ENCODE assay signal across 23 cellular contexts in the genomic region with DNA sequence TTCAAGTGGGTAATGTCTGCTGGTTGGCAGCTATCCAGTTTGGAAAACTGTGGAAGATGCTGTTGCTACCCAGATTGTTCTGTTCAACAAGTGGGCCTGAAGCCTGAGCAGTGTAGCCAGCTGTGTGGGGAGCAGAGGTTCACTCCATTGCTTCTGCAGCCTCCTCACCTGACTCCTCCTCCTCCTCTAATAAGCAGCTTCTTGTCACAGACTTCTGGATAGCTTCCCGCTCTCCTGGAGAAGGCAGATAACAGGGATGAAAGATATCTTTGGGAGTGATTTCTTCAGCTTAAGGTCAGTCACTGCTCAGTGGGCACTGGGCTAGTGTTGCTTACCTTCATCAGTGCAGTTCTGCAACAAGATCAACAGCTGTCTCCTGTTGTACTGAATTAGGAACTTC. TPM values are rescaled to one million over a fixed set of nuclear protein-coding genes. Genes with fewer than 3 reads are reported as not detected.
A peak's percentile ranks its signal among the peaks of the same experiment; 100 is the strongest.
DNase-seq lines count a peak whose midpoint lies in the region; ATAC-seq, FAIRE-seq and TF ChIP-seq lines count a peak whose summit lies in the region.
"Had no signal": no experiment of that assay in that cellular context is flagged by ENCODE, and none has a peak within 500 bp of the region (broad histone marks: within the 10 kb centered on the region; RNA-seq: fewer than 3 reads in every experiment).

No MANE protein-coding gene starts in this region.

- no peak overlapping the region for H2AK5ac ChIP-seq in mesenchymal stem cell (ENCODE audit: low read length, severe bottlenecking)

- peaks cover 19% of the 10 kb centered on the region for H3K79me1 ChIP-seq in mesenchymal stem cell (replicated peaks; ENCODE audit: low read length, poor library complexity, severe bottlenecking)

- H3K27me3 ChIP-seq in HepG2 (ENCODE audit: control insufficient read depth in 1 of 2, insufficient read depth in 2 of 2, low read length in 2 of 2) = peaks cover 0 to 1% of the 10 kb centered on the region in 2 experiments; a peak in 1 of 5 replicates
- no peaks in the 10 kb centered on the region for H3K27me3 ChIP-seq in right lobe of liver
- H3K27me3 ChIP-seq in endodermal cell (ENCODE audit: control insufficient read depth, insufficient read depth, low read length, poor library complexity, severe bottlenecking) = no peaks in the 10 kb centered on the region
- peaks cover 0 to 6% of the 10 kb centered on the region in 2 experiments for H3K27me3 ChIP-seq in mesenchymal stem cell (ENCODE audit: control insufficient read depth in 1 of 2, insufficient read depth in 1 of 2, low read length in 2 of 2)
- H3K27me3 ChIP-seq: thyroid gland had no signal

- H3K4me1 Mint-ChIP-seq in endodermal cell = peaks cover 19% of the 10 kb centered on the region
- peaks cover 18% of the 10 kb centered on the region for H3K4me1 Mint-ChIP-seq in type B pancreatic cell (ENCODE audit: unreplicated experiment)

- DNase-seq in NCI-H1417 (lab: John Stamatoyannopoulos, UW) = peak in 2 of 3 experiments; percentile 19 to 63
- DNase-seq in NCI-H1417 treated with DMSO at 0.1 percent for 48 hours (lab: John Stamatoyannopoulos, UW) = no peak
- no peak for DNase-seq in HepG2 (ENCODE audit: low spot score)
- DNase-seq in right lobe of liver = no peak
- DNase-seq in endodermal cell = no peak
- no peak for DNase-seq in type B pancreatic cell (ENCODE audit: extremely low spot score, unreplicated experiment)
- no peak for DNase-seq in GM19238 (ENCODE audit: insufficient read length, low spot score)
- DNase-seq in mesenchymal stem cell = no peak
- DNase-seq: cortex of kidney; DMS153; foreskin fibroblast; IMR-90; kidney glomerular epithelial cell; NCI-H1930; NCI-H526 treated with DMSO at 0.1 percent for 48 hours; OCI-M1; SHP77 treated with DMSO at 0.1 percent for 48 hours; stimulated activated CD4-positive, alpha-beta T cell treated with anti-CD3 and anti-CD28 coated beads, Interleukin-12 subunit alpha, Interleukin-12 subunit beta, amount 100 ng/mL, for 4 hours; T-helper 17 cell had no signal

- TF ChIP-seq EP300 in HepG2 (IDR thresholded peaks at IDR 0.05; ENCODE audit: low read depth in 2 of 2, low read length in 2 of 2) (no peak), HepG2 (CRISPR knock-in tag; IDR thresholded peaks at IDR 0.05; ENCODE audit: borderline replicate concordance) (no peak)

- no peak overlapping the region for H3K4me2 ChIP-seq in HepG2 (ENCODE audit: low read depth, low read length)
- H3K4me2 ChIP-seq in mesenchymal stem cell (ENCODE audit: low read length, poor library complexity, severe bottlenecking) = no peak overlapping the region
- H3K4me2 ChIP-seq: BLaER1 had no signal

- H3K4me3 Mint-ChIP-seq in endodermal cell (peak overlapping the region; percentile 9), type B pancreatic cell (peak overlapping the region; percentile 98)

- TF ChIP-seq CTCF in HepG2 (CRISPR knock-in tag; IDR thresholded peaks at IDR 0.05) (no peak), right lobe of liver (IDR thresholded peaks at IDR 0.05) (no peak), endodermal cell (conservative IDR thresholded peaks at IDR 0.05) (no peak), type B pancreatic cell (conservative IDR thresholded peaks at IDR 0.05) (no peak)

- no peak overlapping the region for H3K18ac ChIP-seq in mesenchymal stem cell (ENCODE audit: low read depth in 1 of 2, low read length in 2 of 2)

- no peak for TF ChIP-seq POLR2A in HepG2 (IDR thresholded peaks at IDR 0.05; ENCODE audit: insufficient read depth in 1 of 2, low read depth in 2 of 2, low read length in 2 of 2)
- no peak for TF ChIP-seq POLR2A in right lobe of liver (IDR thresholded peaks at IDR 0.05)

- H4K20me1 ChIP-seq in HepG2 (ENCODE audit: insufficient read depth, low read length) = no peaks in the 10 kb centered on the region

- in situ Hi-C loops in HepG2 (cut with HindIII; ENCODE audit: extremely low pct_ligation_motif_present, low pct_unique_long_range_greater_than_20kb) = no loop called here

- H2BK12ac ChIP-seq in mesenchymal stem cell (ENCODE audit: low read length in 2 of 2) = no peak overlapping the region

- H3K14ac ChIP-seq in mesenchymal stem cell (ENCODE audit: low read length in 2 of 2) = no peak overlapping the region

- ATAC-seq in HepG2 = no peak
- ATAC-seq in right lobe of liver = no peak
- ATAC-seq: GM23338, T-helper 17 cell had no signal

- H3K9me3 ChIP-seq in HepG2 (ENCODE audit: low read length) (no peaks in the 10 kb centered on the region), right lobe of liver (no peaks in the 10 kb centered on the region), endodermal cell (ENCODE audit: control insufficient read depth, low read length) (no peaks in the 10 kb centered on the region), mesenchymal stem cell (ENCODE audit: control insufficient read depth, low read length) (no peaks in the 10 kb centered on the region)
- H3K9me3 ChIP-seq: BLaER1, thyroid gland had no signal

- H3K36me3 Mint-ChIP-seq in endodermal cell (ENCODE audit: low read depth) (peaks cover 55% of the 10 kb centered on the region), type B pancreatic cell (peaks cover 5% of the 10 kb centered on the region)

- H3K36me3 ChIP-seq in HepG2 (replicated peaks in 1 of 2; ENCODE audit: control insufficient read depth in 1 of 2, insufficient read depth in 2 of 2, low read length in 2 of 2) (peaks cover 26 to 43% of the 10 kb centered on the region in 2 experiments), right lobe of liver (peaks cover 16 to 56% (median 35%) of the 10 kb centered on the region in 4 donors), endodermal cell (ENCODE audit: control insufficient read depth, insufficient read depth, low read length) (peaks cover 53% of the 10 kb centered on the region), mesenchymal stem cell (ENCODE audit: control insufficient read depth in 1 of 2, insufficient read depth in 2 of 2, low read depth in 1 of 2, low read length in 2 of 2) (peaks cover 46 to 59% of the 10 kb centered on the region in 2 experiments)

- H3K9ac ChIP-seq in HepG2 (ENCODE audit: insufficient read depth, low read depth, low read length) = no peak overlapping the region
- H3K9ac ChIP-seq in endodermal cell (ENCODE audit: extremely low read depth, low read length, poor library complexity, severe bottlenecking) = no peak overlapping the region
- H3K9ac ChIP-seq in mesenchymal stem cell (ENCODE audit: low read length) = no peak overlapping the region
- H3K9ac ChIP-seq: BLaER1 had no signal

- no peak overlapping the region for H2BK120ac ChIP-seq in mesenchymal stem cell (ENCODE audit: low read depth, low read length)

- H2AFZ ChIP-seq in HepG2 (ENCODE audit: low read length) = no peak overlapping the region
- no peak overlapping the region for H2AFZ ChIP-seq in mesenchymal stem cell (ENCODE audit: low read depth, low read length)
- H2AFZ ChIP-seq: GM23338 had no signal

- no peak overlapping the region for H3K4me3 ChIP-seq in HepG2 (replicated peaks in 1 of 3; ENCODE audit: insufficient read depth in 1 of 3, low read depth in 2 of 3, low read length in 3 of 3)
- H3K4me3 ChIP-seq in right lobe of liver = no peak overlapping the region
- no peak overlapping the region for H3K4me3 ChIP-seq in endodermal cell (ENCODE audit: low read length)
- H3K4me3 ChIP-seq in mesenchymal stem cell (ENCODE audit: insufficient read depth in 1 of 2, low read depth in 1 of 2, low read length in 2 of 2) = no peak overlapping the region
- H3K4me3 ChIP-seq: BLaER1, GM23338, thyroid gland had no signal

- intact Hi-C loops in HepG2 (cut with micrococcal nuclease; ENCODE audit: unreplicated experiment) = no loop called here
- intact Hi-C loops in right lobe of liver (cut with DNase I) = no loop called here

- no peak overlapping the region for H3K4ac ChIP-seq in mesenchymal stem cell (ENCODE audit: low read depth in 1 of 2, low read length in 2 of 2)

- 100% methylated on average over 1 of the region's 1 CpG for WGBS in HepG2 (ENCODE audit: low lambda C conversion rate)
- WGBS in right lobe of liver (ENCODE audit: insufficient coverage, low coverage, low lambda C conversion rate, missing lambda C conversion rate) = no CpG with 5 or more reads among the region's 1 CpG
- WGBS in endodermal cell (ENCODE audit: insufficient coverage in 1 of 2, insufficient read length in 1 of 2), 2 experiments = 76 to 78% methylated on average over 1 of the region's 1 CpG
- WGBS in mesenchymal stem cell = 100% methylated on average over 1 of the region's 1 CpG

- TF ChIP-seq RAD21 in HepG2 (CRISPR knock-in tag; IDR thresholded peaks at IDR 0.05) = no peak

- no peak overlapping the region for H2BK5ac ChIP-seq in mesenchymal stem cell (ENCODE audit: low read depth, low read length, poor library complexity, severe bottlenecking)

- H3K4me1 ChIP-seq in HepG2 (ENCODE audit: insufficient read depth, low read length) = peaks cover 35% of the 10 kb centered on the region
- peaks cover 0 to 26% (median 3%) of the 10 kb centered on the region in 4 donors for H3K4me1 ChIP-seq in right lobe of liver
- H3K4me1 ChIP-seq in endodermal cell (ENCODE audit: control insufficient read depth, insufficient read depth, low read length) = no peaks in the 10 kb centered on the region
- peaks cover 5% of the 10 kb centered on the region for H3K4me1 ChIP-seq in mesenchymal stem cell (ENCODE audit: control insufficient read depth, insufficient read depth, low read depth, low read length)

- H3K27ac ChIP-seq in HepG2 (ENCODE audit: extremely low read length, insufficient read depth, low read length) (no peak overlapping the region), right lobe of liver (no peak overlapping the region), endodermal cell (ENCODE audit: low read depth, low read length) (no peak overlapping the region), mesenchymal stem cell (ENCODE audit: low read length, poor library complexity, severe bottlenecking) (no peak overlapping the region)
- H3K27ac ChIP-seq: BLaER1, thyroid gland had no signal

- H3K27ac Mint-ChIP-seq in endodermal cell (peak overlapping the region; percentile 21), type B pancreatic cell (no peak overlapping the region)
- H3K27ac Mint-ChIP-seq: GM23338 had no signal

- H3K9me3 Mint-ChIP-seq in endodermal cell = no peaks in the 10 kb centered on the region
- no peaks in the 10 kb centered on the region for H3K9me3 Mint-ChIP-seq in type B pancreatic cell
- H3K9me3 Mint-ChIP-seq: GM23338 had no signal

- H4K8ac ChIP-seq in mesenchymal stem cell (ENCODE audit: low read length) = no peak overlapping the region

- no peak for FAIRE-seq in HepG2 (lab: Jason Lieb, UNC)
- FAIRE-seq: A204.1 had no signal

- no peaks in the 10 kb centered on the region for H3K27me3 Mint-ChIP-seq in endodermal cell (ENCODE audit: insufficient read depth)
- H3K27me3 Mint-ChIP-seq in type B pancreatic cell = peaks cover 15% of the 10 kb centered on the region

- BruUV-seq in HepG2 (replicated peaks; lab: Mats Ljungman, UMichigan) = no TSS peak

- CTCF ChIA-PET in HepG2 (lab: Yijun Ruan, JAX; ENCODE audit: low intra/inter-chr PET ratio, low total read pairs) = no interaction called here

- POLR2A ChIA-PET in HepG2 (lab: Yijun Ruan, JAX) = interaction anchor here (1.6 kb wide), 1 partner anchor 29 kb away, joined by 3 read pairs; no protein-coding TSS in a partner anchor

- no peak overlapping the region for H2BK15ac ChIP-seq in mesenchymal stem cell (ENCODE audit: low read depth, poor library complexity, severe bottlenecking)

- H3K79me2 ChIP-seq in HepG2 (ENCODE audit: insufficient read depth, low read length) = no peaks in the 10 kb centered on the region

- no peak overlapping the region for H4K91ac ChIP-seq in mesenchymal stem cell (ENCODE audit: low read length)

- no peak overlapping the region for H3K23ac ChIP-seq in mesenchymal stem cell (ENCODE audit: low read length in 2 of 2)

RNA-seq across cellular contexts. Expression of a gene that starts 2.0 kb away (rescaled TPM):
- total RNA-seq in HepG2 (2016; rRNA removed; fragmentation: Illumina TruSeq; extraction: Trizol) (54.3 and 61.3 TPM in 2 replicates), right lobe of liver (10 to 100 TPM; 14.2 to 29.2 (median 23.0) TPM), endodermal cell (10 to 100 TPM; 52.5 to 53.0 TPM), type B pancreatic cell (ENCODE audit: low replicate concordance) (45.6 and 55.2 TPM in 2 replicates)
- total RNA-seq in HepG2 (2016; cell fraction: cytosol; rRNA removed; fragmentation: Illumina TruSeq; extraction: Trizol; ENCODE audit: low read depth) = 9.2 and 10.3 TPM in 2 replicates
- 59.2 and 60.3 TPM in 2 replicates for total RNA-seq in HepG2 (2016; cell fraction: insoluble cytoplasmic fraction; rRNA removed; fragmentation: Illumina TruSeq; extraction: Trizol)
- total RNA-seq in HepG2 (2016; cell fraction: membrane; rRNA removed; fragmentation: Illumina TruSeq; extraction: Trizol) = 18.4 and 20.5 TPM in 2 replicates
- 45.0 and 46.6 TPM in 2 replicates for total RNA-seq in HepG2 (2016; cell fraction: nucleus; rRNA removed; fragmentation: Illumina TruSeq; extraction: Trizol)
- 43.4 and 45.6 TPM in 2 replicates for polyA plus RNA-seq in HepG2 (2011; rRNA removed)
- 45.5 and 48.2 TPM in 2 replicates for polyA plus RNA-seq in HepG2 (2011; cell fraction: cytosol; rRNA removed)
- polyA plus RNA-seq in HepG2 (2011; cell fraction: nucleus; rRNA removed) = 40.9 and 54.0 TPM in 2 replicates
- 20.8 and 21.7 TPM in 2 replicates for polyA plus RNA-seq in HepG2 (2012)
- 9.2 and 9.4 TPM in 2 replicates for polyA plus RNA-seq in HepG2 (2016; cell fraction: cytosol; fragmentation: Illumina TruSeq; extraction: Trizol; ENCODE audit: low read depth)
- polyA plus RNA-seq in HepG2 (2016; cell fraction: insoluble cytoplasmic fraction; fragmentation: Illumina TruSeq; extraction: Trizol; ENCODE audit: low read depth) = 54.6 and 56.2 TPM in 2 replicates
- polyA plus RNA-seq in HepG2 (2016; cell fraction: membrane; fragmentation: Illumina TruSeq; extraction: Trizol; ENCODE audit: low read depth) = 15.0 and 15.5 TPM in 2 replicates
- 87.8 and 95.7 TPM in 2 replicates for polyA plus RNA-seq in HepG2 (2016; cell fraction: nucleus; fragmentation: Illumina TruSeq; extraction: Trizol; ENCODE audit: insufficient read depth, low read depth)
- 17.2 and 66.7 TPM in 2 replicates for polyA minus RNA-seq in HepG2 (2011; rRNA and poly(A)+ RNA removed; ENCODE audit: low replicate concordance)
- polyA minus RNA-seq in HepG2 (2011; cell fraction: cytosol; rRNA and poly(A)+ RNA removed) = 7.9 and 13.5 TPM in 2 replicates
- 13.8 and 16.9 TPM in 2 replicates for polyA minus RNA-seq in HepG2 (2011; cell fraction: nucleus; rRNA and poly(A)+ RNA removed)
- 48.1 TPM for polyA plus RNA-seq in endodermal cell (2013, experiment 1 of 2)
- polyA plus RNA-seq in endodermal cell (2013, experiment 2 of 2) = 39.1 TPM
- polyA plus RNA-seq in mesenchymal stem cell (2013, experiment 1 of 2) = 33.8 TPM
- polyA plus RNA-seq in mesenchymal stem cell (2013, experiment 2 of 2) = 34.1 TPM

RNA-seq across cellular contexts. Expression of a gene that starts 45.0 kb away (rescaled TPM):
- total RNA-seq in HepG2 (2016; rRNA removed; fragmentation: Illumina TruSeq; extraction: Trizol) (62.5 and 86.7 TPM in 2 replicates), right lobe of liver (100 to 1,000 TPM in 2 of 6 experiments, 10 to 100 TPM in 4; 70.8 to 111 (median 90.2) TPM), endodermal cell (100 to 1,000 TPM; 167 to 182 TPM), type B pancreatic cell (ENCODE audit: low replicate concordance) (162 and 188 TPM in 2 replicates)
- 36.2 and 39.7 TPM in 2 replicates for total RNA-seq in HepG2 (2016; cell fraction: cytosol; rRNA removed; fragmentation: Illumina TruSeq; extraction: Trizol; ENCODE audit: low read depth)
- 66.2 and 77.2 TPM in 2 replicates for total RNA-seq in HepG2 (2016; cell fraction: insoluble cytoplasmic fraction; rRNA removed; fragmentation: Illumina TruSeq; extraction: Trizol)
- 104 and 107 TPM in 2 replicates for total RNA-seq in HepG2 (2016; cell fraction: membrane; rRNA removed; fragmentation: Illumina TruSeq; extraction: Trizol)
- 47.6 and 55.6 TPM in 2 replicates for total RNA-seq in HepG2 (2016; cell fraction: nucleus; rRNA removed; fragmentation: Illumina TruSeq; extraction: Trizol)
- 74.5 and 88.0 TPM in 2 replicates for polyA plus RNA-seq in HepG2 (2011; rRNA removed)
- 62.6 and 91.2 TPM in 2 replicates for polyA plus RNA-seq in HepG2 (2011; cell fraction: cytosol; rRNA removed)
- 126 and 135 TPM in 2 replicates for polyA plus RNA-seq in HepG2 (2011; cell fraction: nucleus; rRNA removed)
- 103 and 107 TPM in 2 replicates for polyA plus RNA-seq in HepG2 (2012)
- 32.5 and 32.6 TPM in 2 replicates for polyA plus RNA-seq in HepG2 (2016; cell fraction: cytosol; fragmentation: Illumina TruSeq; extraction: Trizol; ENCODE audit: low read depth)
- 103 and 119 TPM in 2 replicates for polyA plus RNA-seq in HepG2 (2016; cell fraction: insoluble cytoplasmic fraction; fragmentation: Illumina TruSeq; extraction: Trizol; ENCODE audit: low read depth)
- 97.5 and 104 TPM in 2 replicates for polyA plus RNA-seq in HepG2 (2016; cell fraction: membrane; fragmentation: Illumina TruSeq; extraction: Trizol; ENCODE audit: low read depth)
- polyA plus RNA-seq in HepG2 (2016; cell fraction: nucleus; fragmentation: Illumina TruSeq; extraction: Trizol; ENCODE audit: insufficient read depth, low read depth) = 115 and 120 TPM in 2 replicates
- 124 and 137 TPM in 2 replicates for polyA minus RNA-seq in HepG2 (2011; rRNA and poly(A)+ RNA removed; ENCODE audit: low replicate concordance)
- polyA minus RNA-seq in HepG2 (2011; cell fraction: cytosol; rRNA and poly(A)+ RNA removed) = 65.4 and 101 TPM in 2 replicates
- polyA minus RNA-seq in HepG2 (2011; cell fraction: nucleus; rRNA and poly(A)+ RNA removed) = 93.5 and 100 TPM in 2 replicates
- polyA plus RNA-seq in endodermal cell (2013, experiment 1 of 2) = 109 TPM
- 107 TPM for polyA plus RNA-seq in endodermal cell (2013, experiment 2 of 2)
- polyA plus RNA-seq in mesenchymal stem cell (2013, experiment 1 of 2) = 124 TPM
- polyA plus RNA-seq in mesenchymal stem cell (2013, experiment 2 of 2) = 131 TPM

RNA-seq across cellular contexts. Expression of a gene that starts 50.2 kb away (rescaled TPM):
- total RNA-seq in HepG2 (2016; rRNA removed; fragmentation: Illumina TruSeq; extraction: Trizol) (41.5 and 59.8 TPM in 2 replicates), right lobe of liver (10 to 100 TPM; 21.6 to 37.9 (median 31.0) TPM), endodermal cell (10 to 100 TPM; 35.5 to 55.1 TPM), type B pancreatic cell (ENCODE audit: low replicate concordance) (28.7 and 35.6 TPM in 2 replicates)
- total RNA-seq in HepG2 (2016; cell fraction: cytosol; rRNA removed; fragmentation: Illumina TruSeq; extraction: Trizol; ENCODE audit: low read depth) = 8.7 and 10.8 TPM in 2 replicates
- 43.6 and 64.0 TPM in 2 replicates for total RNA-seq in HepG2 (2016; cell fraction: insoluble cytoplasmic fraction; rRNA removed; fragmentation: Illumina TruSeq; extraction: Trizol)
- 18.6 and 20.4 TPM in 2 replicates for total RNA-seq in HepG2 (2016; cell fraction: membrane; rRNA removed; fragmentation: Illumina TruSeq; extraction: Trizol)
- total RNA-seq in HepG2 (2016; cell fraction: nucleus; rRNA removed; fragmentation: Illumina TruSeq; extraction: Trizol) = 16.9 and 17.7 TPM in 2 replicates
- 27.6 and 36.4 TPM in 2 replicates for polyA plus RNA-seq in HepG2 (2011; rRNA removed)
- 21.5 and 30.8 TPM in 2 replicates for polyA plus RNA-seq in HepG2 (2011; cell fraction: cytosol; rRNA removed)
- polyA plus RNA-seq in HepG2 (2011; cell fraction: nucleus; rRNA removed) = 7.0 and 10.9 TPM in 2 replicates
- polyA plus RNA-seq in HepG2 (2012) = 30.7 and 41.3 TPM in 2 replicates
- polyA plus RNA-seq in HepG2 (2016; cell fraction: cytosol; fragmentation: Illumina TruSeq; extraction: Trizol; ENCODE audit: low read depth) = 6.7 and 7.2 TPM in 2 replicates
- polyA plus RNA-seq in HepG2 (2016; cell fraction: insoluble cytoplasmic fraction; fragmentation: Illumina TruSeq; extraction: Trizol; ENCODE audit: low read depth) = 48.1 and 57.1 TPM in 2 replicates
- polyA plus RNA-seq in HepG2 (2016; cell fraction: membrane; fragmentation: Illumina TruSeq; extraction: Trizol; ENCODE audit: low read depth) = 13.5 and 13.8 TPM in 2 replicates
- 23.9 and 28.2 TPM in 2 replicates for polyA plus RNA-seq in HepG2 (2016; cell fraction: nucleus; fragmentation: Illumina TruSeq; extraction: Trizol; ENCODE audit: insufficient read depth, low read depth)
- polyA minus RNA-seq in HepG2 (2011; rRNA and poly(A)+ RNA removed; ENCODE audit: low replicate concordance) = 13.5 and 14.6 TPM in 2 replicates
- polyA minus RNA-seq in HepG2 (2011; cell fraction: cytosol; rRNA and poly(A)+ RNA removed) = 11.5 and 13.0 TPM in 2 replicates
- polyA minus RNA-seq in HepG2 (2011; cell fraction: nucleus; rRNA and poly(A)+ RNA removed) = 17.9 and 19.7 TPM in 2 replicates
- polyA plus RNA-seq in endodermal cell (2013, experiment 1 of 2) = 57.3 TPM
- polyA plus RNA-seq in endodermal cell (2013, experiment 2 of 2) = 51.5 TPM
- 22.0 TPM for polyA plus RNA-seq in mesenchymal stem cell (2013, experiment 1 of 2)
- 21.3 TPM for polyA plus RNA-seq in mesenchymal stem cell (2013, experiment 2 of 2)

Comparison
In these comparisons a context has a peak if more than half of its experiments do, and no peak if none do; other contexts are left out.
1. DNase-seq: peak in NCI-H1417 (2 of 3); none in NCI-H1417 treated with DMSO at 0.1 percent for 48 hours (single experiment), HepG2 (single experiment), right lobe of liver (0 of 3), endodermal cell (single experiment), type B pancreatic cell (single experiment), GM19238 (single experiment) and mesenchymal stem cell (single experiment).